Comparison of ENCODE assay signal across 1 cellular context in the genomic region with DNA sequence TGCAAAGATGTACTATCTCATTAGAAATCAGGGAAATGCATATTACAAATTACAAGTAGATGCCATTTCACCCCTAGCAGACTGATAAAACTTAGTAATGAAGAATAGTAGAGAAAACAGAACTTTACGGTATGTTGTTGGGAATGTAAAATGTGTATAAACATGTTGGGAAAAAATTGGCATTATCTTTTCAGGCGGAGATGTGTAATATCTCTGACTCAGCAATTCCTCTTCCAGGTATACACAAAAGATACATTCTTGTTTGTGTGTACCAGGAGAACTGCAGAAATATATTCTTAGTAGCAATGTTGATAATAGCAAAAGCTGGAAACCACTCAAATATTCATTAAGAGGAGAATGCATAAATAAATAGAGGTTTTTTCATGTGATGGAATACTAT.
TF ChIP-seq lines count a peak whose summit lies in the region.

No MANE protein-coding gene starts in this region.

TF ChIP-seq in IMR-90, 13 proteins besides CTCF, POLR2A, EP300 and RAD21 (continued from another document):
- TF ChIP-seq CHD1 (IDR thresholded peaks at IDR 0.05; ENCODE audit: low read depth, low read length) (no peak), MAFK (IDR thresholded peaks at IDR 0.05; ENCODE audit: low read depth, low read length) (peak; percentile 92)
- TF ChIP-seq, protein P1, sequence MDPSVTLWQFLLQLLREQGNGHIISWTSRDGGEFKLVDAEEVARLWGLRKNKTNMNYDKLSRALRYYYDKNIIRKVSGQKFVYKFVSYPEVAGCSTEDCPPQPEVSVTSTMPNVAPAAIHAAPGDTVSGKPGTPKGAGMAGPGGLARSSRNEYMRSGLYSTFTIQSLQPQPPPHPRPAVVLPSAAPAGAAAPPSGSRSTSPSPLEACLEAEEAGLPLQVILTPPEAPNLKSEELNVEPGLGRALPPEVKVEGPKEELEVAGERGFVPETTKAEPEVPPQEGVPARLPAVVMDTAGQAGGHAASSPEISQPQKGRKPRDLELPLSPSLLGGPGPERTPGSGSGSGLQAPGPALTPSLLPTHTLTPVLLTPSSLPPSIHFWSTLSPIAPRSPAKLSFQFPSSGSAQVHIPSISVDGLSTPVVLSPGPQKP (IDR thresholded peaks at IDR 0.05; ENCODE audit: borderline replicate concordance, low read depth, low read length), result no peak
- TF ChIP-seq, protein P2, sequence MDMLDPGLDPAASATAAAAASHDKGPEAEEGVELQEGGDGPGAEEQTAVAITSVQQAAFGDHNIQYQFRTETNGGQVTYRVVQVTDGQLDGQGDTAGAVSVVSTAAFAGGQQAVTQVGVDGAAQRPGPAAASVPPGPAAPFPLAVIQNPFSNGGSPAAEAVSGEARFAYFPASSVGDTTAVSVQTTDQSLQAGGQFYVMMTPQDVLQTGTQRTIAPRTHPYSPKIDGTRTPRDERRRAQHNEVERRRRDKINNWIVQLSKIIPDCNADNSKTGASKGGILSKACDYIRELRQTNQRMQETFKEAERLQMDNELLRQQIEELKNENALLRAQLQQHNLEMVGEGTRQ (IDR thresholded peaks at IDR 0.05; ENCODE audit: low read depth, low read length), result no peak
